ENCODE assay signal across 8 cellular contexts in genomic region chr17:38869647-38870258, GRCh38. TPM values are rescaled to one million over a fixed set of nuclear protein-coding genes. Genes with fewer than 3 reads are reported as not detected.
DNase-seq lines count a peak whose midpoint lies in the region; ATAC-seq and TF ChIP-seq lines count a peak whose summit lies in the region.

Gene LASP1 (plus strand): TSS chr17:38870058. CDS start chr17:38870190, 132 bp downstream.

- DNase-seq in CD14-positive monocyte (ENCODE audit: low spot score) (peak; percentile 84), HK-2 (ENCODE audit: unreplicated experiment) (peak; percentile 87), NT2/D1 (ENCODE audit: low read depth, low spot score) (no peak), mesenteric fat pad (ENCODE audit: low spot score) (peak; percentile 97)
- DNase-seq in activated CD8-positive, alpha-beta memory T cell treated with anti-CD3 and anti-CD28 coated beads, Interleukin-2, amount 10 ng/mL, durations not matched to agents 7 days and 5 days = peak; percentile 91
- peak; percentile 82 for DNase-seq in stimulated activated CD8-positive, alpha-beta memory T cell treated with anti-CD3 and anti-CD28 coated beads, Interleukin-15, amount 100 ng/mL, for 24 hours (ENCODE audit: low read depth)

- H3K4me1 Mint-ChIP-seq in CD14-positive monocyte = peaks cover 49% of the 10 kb centered on the region
- peaks cover 52% of the 10 kb centered on the region for H3K4me1 Mint-ChIP-seq in activated CD8-positive, alpha-beta memory T cell treated with anti-CD3 and anti-CD28 coated beads, Interleukin-2, amount 10 ng/mL, durations not matched to agents 7 days and 5 days

- H3K36me3 ChIP-seq in NT2/D1 (ENCODE audit: insufficient read depth, insufficient read length, low read length) = peaks cover 32% of the 10 kb centered on the region
- no peaks in the 10 kb centered on the region for H3K36me3 ChIP-seq in endocrine pancreas (ENCODE audit: control insufficient read depth, insufficient read depth, low read length)

- peak; percentile 35 for ATAC-seq in GM19395 (IDR thresholded peaks at IDR 0.05; ENCODE audit: unreplicated experiment)
- peak; percentile 70 for ATAC-seq in activated CD8-positive, alpha-beta memory T cell treated with anti-CD3 and anti-CD28 coated beads, Interleukin-2, amount 10 ng/mL, durations not matched to agents 7 days and 5 days

- H3K4me3 ChIP-seq in NT2/D1 (ENCODE audit: insufficient read length, low read depth) (peak within 1 kb of the TSS; percentile 98), endocrine pancreas (ENCODE audit: control insufficient read depth, insufficient read depth, low read length) (peak within 1 kb of the TSS; percentile 62)

- peak within 1 kb of the TSS; percentile 98 to 99 for H3K4me3 Mint-ChIP-seq in CD14-positive monocyte
- peak within 1 kb of the TSS; percentile 88 for H3K4me3 Mint-ChIP-seq in activated CD8-positive, alpha-beta memory T cell treated with anti-CD3 and anti-CD28 coated beads, Interleukin-2, amount 10 ng/mL, durations not matched to agents 7 days and 5 days

- H3K27me3 ChIP-seq in NT2/D1 (ENCODE audit: insufficient read depth, insufficient read length) = peaks cover 4% of the 10 kb centered on the region
- H3K27me3 ChIP-seq in endocrine pancreas (ENCODE audit: control insufficient read depth, insufficient read depth, low read length) = no peaks in the 10 kb centered on the region

- peak within 1 kb of the TSS; percentile 92 to 97 (median 96) for H3K27ac Mint-ChIP-seq in CD14-positive monocyte
- H3K27ac Mint-ChIP-seq in activated CD8-positive, alpha-beta memory T cell treated with anti-CD3 and anti-CD28 coated beads, Interleukin-2, amount 10 ng/mL, durations not matched to agents 7 days and 5 days = peak within 1 kb of the TSS; percentile 92

- intact Hi-C loops in CD14-positive monocyte (cut with micrococcal nuclease) = loop anchor here (2.0 to 10.0 kb wide), 6 partner anchors 15 to 285 kb away; partner anchors contain the start of genes CWC25 (in 1 of the 2), MLLT6 (in 1 of the 2), PLXDC1 (in 1 of the 2) and RPL23 (in 1 of the 2)

- H3K9ac ChIP-seq in NT2/D1 (ENCODE audit: insufficient read length, low read depth) (peak within 1 kb of the TSS; percentile 93), endocrine pancreas (ENCODE audit: control insufficient read depth, insufficient read depth, low read length) (peak within 1 kb of the TSS; percentile 95)

- peaks cover 0 to 3% of the 10 kb centered on the region in 2 donors for H3K36me3 Mint-ChIP-seq in CD14-positive monocyte
- H3K36me3 Mint-ChIP-seq in activated CD8-positive, alpha-beta memory T cell treated with anti-CD3 and anti-CD28 coated beads, Interleukin-2, amount 10 ng/mL, durations not matched to agents 7 days and 5 days = peaks cover 11% of the 10 kb centered on the region

- H3K4me1 ChIP-seq in NT2/D1 (ENCODE audit: insufficient read depth, insufficient read length) = peaks cover 23% of the 10 kb centered on the region
- no peaks in the 10 kb centered on the region for H3K4me1 ChIP-seq in endocrine pancreas (ENCODE audit: control insufficient read depth, insufficient read depth, low read length)

- TF ChIP-seq CTCF in CD14-positive monocyte (IDR thresholded peaks at IDR 0.05) = no peak

- CTCF ChIA-PET in activated CD8-positive, alpha-beta memory T cell treated with anti-CD3 and anti-CD28 coated beads, Interleukin-2, amount 10 ng/mL, durations not matched to agents 7 days and 5 days (lab: Charles Lee) = interaction anchor here (0.8 to 8.5 kb wide), 17 partner anchors 12 to 330 kb away, joined by 3 to 88 read pairs (median 8); partner anchors contain the start of genes ARL5C, LASP1NB, PLXDC1 and RPL19

- H3K27me3 Mint-ChIP-seq in CD14-positive monocyte (ENCODE audit: low read depth in 3 of 3) = peaks cover 0 to 2% (median 2%) of the 10 kb centered on the region in 3 donors
- peaks cover 2% of the 10 kb centered on the region for H3K27me3 Mint-ChIP-seq in activated CD8-positive, alpha-beta memory T cell treated with anti-CD3 and anti-CD28 coated beads, Interleukin-2, amount 10 ng/mL, durations not matched to agents 7 days and 5 days

- H3K9me3 ChIP-seq in NT2/D1 (ENCODE audit: insufficient read depth, low read length) = no peaks in the 10 kb centered on the region
- no peaks in the 10 kb centered on the region for H3K9me3 ChIP-seq in endocrine pancreas (ENCODE audit: control insufficient read depth, low read length)

- H3K9me3 Mint-ChIP-seq in CD14-positive monocyte = no peaks in the 10 kb centered on the region
- no peaks in the 10 kb centered on the region for H3K9me3 Mint-ChIP-seq in activated CD8-positive, alpha-beta memory T cell treated with anti-CD3 and anti-CD28 coated beads, Interleukin-2, amount 10 ng/mL, durations not matched to agents 7 days and 5 days (ENCODE audit: low read depth)

RNA-seq across cellular contexts. Expression of gene LASP1, which starts in this region (rescaled TPM):
- 10 to 100 TPM; 70.6 to 93.7 TPM for polyA plus RNA-seq in CD14-positive monocyte
- total RNA-seq in activated CD8-positive, alpha-beta memory T cell treated with anti-CD3 and anti-CD28 coated beads, Interleukin-2, amount 10 ng/mL, durations not matched to agents 7 days and 5 days = 100 to 1,000 TPM; 208 to 239 TPM
- 172 TPM for total RNA-seq in mesenteric fat pad
